ENCODE assay signal across 8 cellular contexts in the genomic region with DNA sequence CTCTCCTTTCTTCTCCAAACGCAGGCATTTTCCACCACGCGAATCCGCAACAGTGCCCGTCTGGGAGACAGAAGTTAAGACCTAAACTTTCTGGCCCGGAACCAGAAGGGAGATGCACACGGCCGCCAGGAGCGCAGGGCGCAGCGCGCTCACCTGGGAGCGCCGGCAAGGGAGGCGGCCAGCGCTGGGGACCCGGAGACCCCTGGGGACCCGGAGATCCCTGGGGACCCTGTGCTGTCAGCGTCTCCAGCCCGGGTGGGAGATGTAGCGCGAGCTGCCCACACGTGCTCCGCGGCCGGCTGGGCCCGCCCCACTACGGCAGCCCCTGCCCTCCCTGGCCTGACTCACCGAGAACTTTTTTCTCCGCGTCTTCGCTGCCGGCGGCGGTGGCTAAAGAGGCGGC. TPM values are rescaled to one million over a fixed set of nuclear protein-coding genes. Genes with fewer than 3 reads are reported as not detected.
DNase-seq lines count a peak whose midpoint lies in the region; ATAC-seq lines count a peak whose summit lies in the region.

No MANE protein-coding gene starts in this region.

- DNase-seq in SIG-M5 treated with dmso at 0.1 percent for 504 hours (lab: John Stamatoyannopoulos, UW; ENCODE audit: unreplicated experiment), result peak; percentile 59
- no peak for DNase-seq in SIG-M5 (lab: John Stamatoyannopoulos, UW)
- DNase-seq in RPMI8226, result peak; percentile 77
- DNase-seq in activated naive CD8-positive, alpha-beta T cell treated with anti-CD3 and anti-CD28 coated beads, Interleukin-2, amount 50 U/mL, for 16 hours (ENCODE audit: low read depth, low spot score), result peak; percentile 39
- DNase-seq in left cardiac atrium, result peak; percentile 68
- peak; percentile 67 for DNase-seq in sciatic nerve (ENCODE audit: low spot score)
- no peak for DNase-seq in occipital lobe (lab: John Stamatoyannopoulos, UW)

- ATAC-seq in HG02943 (IDR thresholded peaks at IDR 0.05; ENCODE audit: low read depth, unreplicated experiment) (peak; percentile 50), left cardiac atrium (peak; percentile 60 to 73), sciatic nerve (peak; percentile 39)

- intact Hi-C loops in left cardiac atrium (cut with DNase I), result loop anchor here in 1 of 2 donors (10.0 kb wide), 1 partner anchor 108 kb away; the partner anchor contains the start of gene MAGOHB
- intact Hi-C loops in sciatic nerve (cut with DNase I), result loop anchor here (2.0 kb wide), 1 partner anchor 26 kb away; no protein-coding TSS in a partner anchor

RNA-seq across cellular contexts. Expression of gene YBX3, which starts 0.6 kb away (rescaled TPM):
- total RNA-seq in left cardiac atrium, result 100 to 1,000 TPM; 660 to 956 TPM
- 371 TPM for total RNA-seq in sciatic nerve
- total RNA-seq in occipital lobe, result 4.5 TPM

RNA-seq across cellular contexts. Expression of gene STYK1, which starts 48.7 kb away (rescaled TPM):
- total RNA-seq in left cardiac atrium (under 1 TPM in 1 of 2 donors, not detected in 1; 0.12 TPM), sciatic nerve (0.85 TPM), occipital lobe (6.7 TPM)

Comparison
In these comparisons a context has a peak if more than half of its experiments do, and no peak if none do; other contexts are left out.
1. DNase-seq: peak in SIG-M5 treated with dmso at 0.1 percent for 504 hours (single experiment), RPMI8226 (single experiment), activated naive CD8-positive, alpha-beta T cell treated with anti-CD3 and anti-CD28 coated beads, Interleukin-2, amount 50 U/mL, for 16 hours (single experiment), left cardiac atrium (single experiment) and sciatic nerve (single experiment); none in SIG-M5 (single experiment) and occipital lobe (single experiment).
2. RNA of gene YBX3, which starts 0.6 kb away (total RNA-seq): 660 to 956 TPM in left cardiac atrium and 371 TPM in sciatic nerve (single experiment); 4.5 TPM in occipital lobe (single experiment); every median in the first group is over 10 times any median in the second.
3. Peak in every context shown above with its lines, with median percentiles within 50 percentile points of each other: ATAC-seq.